In genomic region chrX:72100051-72100755, GRCh38 we compare ENCODE assay signal across 14 cellular contexts. TPM values are rescaled to one million over a fixed set of nuclear protein-coding genes. Genes with fewer than 3 reads are reported as not detected.
A peak's percentile ranks its signal among the peaks of the same experiment; 100 is the strongest.
DNase-seq lines count a peak whose midpoint lies in the region; TF ChIP-seq lines count a peak whose summit lies in the region.
"Had no signal": no experiment of that assay in that cellular context is flagged by ENCODE, and none has a peak within 500 bp of the region (broad histone marks: within the 10 kb centered on the region; RNA-seq: fewer than 3 reads in every experiment).

No MANE protein-coding gene starts in this region.

- no peaks in the 10 kb centered on the region for H3K9me3 Mint-ChIP-seq in immature natural killer cell

- no peak overlapping the region for H3K4me3 ChIP-seq in thyroid gland (replicated peaks in 1 of 3)
- H3K4me3 ChIP-seq: HAP-1 had no signal

- 90 to 97% methylated on average over 8 to 9 of the region's 13 CpGs for WGBS in thyroid gland, 2 donors

- H3K4me3 Mint-ChIP-seq in immature natural killer cell = peak overlapping the region; percentile 91 to 96 (median 93)
- H3K4me3 Mint-ChIP-seq: nephron progenitor cell had no signal

- H3K27ac Mint-ChIP-seq in immature natural killer cell = peak overlapping the region; percentile 95 to 99 (median 97)
- H3K27ac Mint-ChIP-seq: nephron progenitor cell had no signal

- H3K27ac ChIP-seq in thyroid gland = no peak overlapping the region
- H3K27ac ChIP-seq: 22Rv1 had no signal

- H3K36me3 ChIP-seq in thyroid gland = no peaks in the 10 kb centered on the region
- H3K36me3 ChIP-seq: HAP-1 had no signal

- H3K9me3 ChIP-seq in thyroid gland = no peaks in the 10 kb centered on the region
- H3K9me3 ChIP-seq: HAP-1 had no signal

- peaks cover 62 to 76% of the 10 kb centered on the region in 2 donors for H3K4me1 Mint-ChIP-seq in immature natural killer cell

- DNase-seq in DMS79 treated with DMSO at 0.1 percent for 48 hours (lab: John Stamatoyannopoulos, UW) (peak; percentile 6), DMS79 (lab: John Stamatoyannopoulos, UW) (no peak), G401 (ENCODE audit: low spot score) (peak; percentile 32), NCI-H510A treated with DMSO at 0.1 percent for 48 hours (lab: John Stamatoyannopoulos, UW) (peak; percentile 86), immature natural killer cell (peak in 2 of 3 donors; percentile 17 to 45), AML-193 (lab: John Stamatoyannopoulos, UW) (no peak), thyroid gland (no peak), SW480 (ENCODE audit: low spot score) (no peak)
- DNase-seq: foreskin melanocyte, kidney, NCI-H2107, nephron progenitor cell had no signal

- no peak for TF ChIP-seq CTCF in thyroid gland (IDR thresholded peaks at IDR 0.05)

- H3K27me3 ChIP-seq in thyroid gland = no peaks in the 10 kb centered on the region

- H3K4me1 ChIP-seq in thyroid gland = peaks cover 0 to 6% of the 10 kb centered on the region in 2 donors

- in situ Hi-C loops in G401 (cut with HindIII; ENCODE audit: low sequenced_read_pairs) = no loop called here

- no peak for TF ChIP-seq POLR2A in thyroid gland (IDR thresholded peaks at IDR 0.05)

- H3K36me3 Mint-ChIP-seq in immature natural killer cell = no peaks in the 10 kb centered on the region

- intact Hi-C loops in thyroid gland (cut with DNase I) = no loop called here

- H3K27me3 Mint-ChIP-seq in immature natural killer cell (ENCODE audit: low read depth in 3 of 3) = peaks cover 25 to 31% (median 27%) of the 10 kb centered on the region in 3 donors

RNA-seq across cellular contexts. Expression of gene RTL5, which starts 31.5 kb away (rescaled TPM):
- total RNA-seq in G401 (2014; rRNA removed; shearing (Covaris generic)) = 2.0 and 2.3 TPM in 2 replicates
- under 1 TPM; 0.10 to 0.19 (median 0.16) TPM for polyA plus RNA-seq in immature natural killer cell
- 1 to 10 TPM; 3.6 to 6.6 (median 5.9) TPM for total RNA-seq in thyroid gland

Comparison
In these comparisons a context has a peak if more than half of its experiments do, and no peak if none do; other contexts are left out.
1. DNase-seq: peak in DMS79 treated with DMSO at 0.1 percent for 48 hours (single experiment), G401 (single experiment), NCI-H510A treated with DMSO at 0.1 percent for 48 hours (single experiment) and immature natural killer cell (2 of 3); none in DMS79 (single experiment), AML-193 (0 of 2), thyroid gland (0 of 2) and SW480 (single experiment).